Comparison of ENCODE assay signal across 8 cellular contexts in genomic region chr2:39436592-39437521, GRCh38. TPM values are rescaled to one million over a fixed set of nuclear protein-coding genes. Genes with fewer than 3 reads are reported as not detected.
A peak's percentile ranks its signal among the peaks of the same experiment; 100 is the strongest.
DNase-seq lines count a peak whose midpoint lies in the region; ATAC-seq, FAIRE-seq and TF ChIP-seq lines count a peak whose summit lies in the region.

Gene MAP4K3 (minus strand): TSS chr2:39437285. CDS start chr2:39436987, 298 bp downstream.

- peak within 1 kb of the TSS; percentile 82 for H3K27ac ChIP-seq in keratinocyte (ENCODE audit: control insufficient read depth, insufficient read depth, low read length)

- peak within 1 kb of the TSS; percentile 88 for H3K9ac ChIP-seq in keratinocyte (ENCODE audit: control insufficient read depth, extremely low read depth, insufficient read depth, low read length)

- H3K79me2 ChIP-seq in keratinocyte (ENCODE audit: control insufficient read depth, insufficient read depth, low read length) = peaks cover 49% of the 10 kb centered on the region

- peak within 1 kb of the TSS; percentile 96 for H3K4me2 ChIP-seq in keratinocyte (ENCODE audit: control insufficient read depth, extremely low read depth, insufficient read depth, low read depth, low read length)

- H3K9me1 ChIP-seq in keratinocyte (ENCODE audit: control insufficient read depth, extremely low read depth, insufficient read depth, low read length) = no peaks in the 10 kb centered on the region

- no peak for FAIRE-seq in keratinocyte (lab: Jason Lieb, UNC)

- DNase-seq in AG09309 (ENCODE audit: low read depth) (peak; percentile 68), NCI-H345 treated with DMSO at 0.1 percent for 48 hours (lab: John Stamatoyannopoulos, UW; ENCODE audit: unreplicated experiment) (peak; percentile 85), cerebellar cortex (ENCODE audit: low spot score) (peak; percentile 93), keratinocyte (ENCODE audit: low read depth, low spot score) (peak; percentile 71)
- peak; percentile 67 to 79 (median 75) for DNase-seq in stimulated activated CD4-positive, alpha-beta T cell treated with anti-CD3 and anti-CD28 coated beads, Interleukin-12 subunit alpha, Interleukin-12 subunit beta, amount 100 ng/mL, for 48 hours (ENCODE audit: low read depth in 2 of 3, low spot score in 1 of 3)

- H3K4me1 ChIP-seq in keratinocyte (ENCODE audit: control insufficient read depth, extremely low read depth, insufficient read depth, low read length) = peaks cover 31% of the 10 kb centered on the region

- TF ChIP-seq CTCF in AG09309 (IDR thresholded peaks at IDR 0.05; ENCODE audit: control insufficient read depth, insufficient read depth, low read depth, low read length, missing control alignments) (no peak), keratinocyte (optimal IDR thresholded peaks at IDR 0.05 in 1 of 3, IDR thresholded peaks at IDR 0.05 in 1 of 3, conservative IDR thresholded peaks at IDR 0.05 in 1 of 3; ENCODE audit: extremely low read depth in 1 of 3, insufficient read depth in 2 of 3, low read length in 3 of 3) (no peak)

- H2AFZ ChIP-seq in keratinocyte (ENCODE audit: control insufficient read depth, low read length) = peak within 1 kb of the TSS; percentile 89

- H3K9me3 ChIP-seq in keratinocyte (ENCODE audit: control insufficient read depth, low read depth, low read length) = no peaks in the 10 kb centered on the region

- no peaks in the 10 kb centered on the region for H4K20me1 ChIP-seq in keratinocyte (ENCODE audit: control insufficient read depth, extremely low read depth, insufficient read depth, low read length)

- H3K36me3 ChIP-seq in keratinocyte (ENCODE audit: control insufficient read depth in 2 of 2, extremely low read depth in 1 of 2, insufficient read depth in 2 of 2, low read length in 2 of 2) = no peaks in the 10 kb centered on the region

- H3K4me3 ChIP-seq in AG09309 (ENCODE audit: control insufficient read depth, low read depth, low read length) (peak within 1 kb of the TSS; percentile 68), keratinocyte (ENCODE audit: control insufficient read depth in 2 of 3, extremely low read depth in 1 of 3, insufficient read depth in 2 of 3, low read depth in 1 of 3, low read length in 3 of 3) (peak within 1 kb of the TSS; percentile 71 to 89 (median 88))

- dilution Hi-C loops in keratinocyte (cut with MboI; ENCODE audit: extremely low pct_ligation_motif_present, low sequenced_read_pairs) = no loop called here

- ATAC-seq in GM19025 (IDR thresholded peaks at IDR 0.05; ENCODE audit: low read depth, unreplicated experiment) (peak; percentile 75), HG03280 (IDR thresholded peaks at IDR 0.05; ENCODE audit: unreplicated experiment) (peak; percentile 81)
- peak; percentile 68 to 69 for ATAC-seq in activated CD4-positive, CD25-positive, alpha-beta regulatory T cell treated with anti-CD3 and anti-CD28 coated beads, Interleukin-2, amount 50 U/mL, for 24 hours

- no peaks in the 10 kb centered on the region for H3K27me3 ChIP-seq in keratinocyte (ENCODE audit: control insufficient read depth, extremely low read depth, insufficient read depth, low read length)

RNA-seq across cellular contexts. Expression of gene MAP4K3, which starts in this region (rescaled TPM):
- polyA plus RNA-seq in keratinocyte = 10.3 to 19.4 TPM (median 11.9 TPM) in 3 replicates
- 36.8 TPM for polyA plus RNA-seq in keratinocyte (2011; ENCODE audit: low read depth)
- polyA plus RNA-seq in keratinocyte (2011; cell fraction: cytosol; rRNA removed) = 6.5 and 14.4 TPM in 2 replicates
- polyA plus RNA-seq in keratinocyte (2011; cell fraction: nucleus; rRNA removed) = 18.7 and 27.0 TPM in 2 replicates
- 8.9 and 12.2 TPM in 2 replicates for polyA plus RNA-seq in keratinocyte (2012; ENCODE audit: low replicate concordance)
- polyA minus RNA-seq in keratinocyte = 3.4 to 25.3 TPM (median 7.4 TPM) in 3 replicates
- 6.1 TPM for polyA minus RNA-seq in keratinocyte (2011; cell fraction: cytosol; rRNA and poly(A)+ RNA removed)
- 27.2 and 60.7 TPM in 2 replicates for polyA minus RNA-seq in keratinocyte (2011; cell fraction: nucleus; rRNA and poly(A)+ RNA removed)

Comparison
In these comparisons a context has a peak if more than half of its experiments do, and no peak if none do; other contexts are left out.
1. Peak in every context shown above with its lines: DNase-seq, ATAC-seq, H3K4me3 ChIP-seq and H3K27ac ChIP-seq.